In genomic region chr12:104279164-104279563, GRCh38 we compare ENCODE assay signal across 27 cellular contexts. TPM values are rescaled to one million over a fixed set of nuclear protein-coding genes. Genes with fewer than 3 reads are reported as not detected.
A peak's percentile ranks its signal among the peaks of the same experiment; 100 is the strongest.
DNase-seq lines count a peak whose midpoint lies in the region; FAIRE-seq and TF ChIP-seq lines count a peak whose summit lies in the region.
"Had no signal": no experiment of that assay in that cellular context is flagged by ENCODE, and none has a peak within 500 bp of the region (broad histone marks: within the 10 kb centered on the region; RNA-seq: fewer than 3 reads in every experiment).

No MANE protein-coding gene starts in this region.

- H3K36me3 Mint-ChIP-seq in T-helper 2 cell treated with Interferon-gamma antibody and Interleukin-4, amounts not matched to agents 5 μg/mL and 100 μg/mL, for 36 hours (ENCODE audit: low read depth): no peaks in the 10 kb centered on the region
- H3K36me3 Mint-ChIP-seq: activated naive CD8-positive, alpha-beta T cell; natural killer cell; stimulated activated memory B cell treated with anti-CD40 and anti-IgM and Interleukin-4, amounts not matched to agents 10 μg/mL and 1 μg/mL and 100 μg/mL, for 72 hours had no signal

- H3K4me3 Mint-ChIP-seq in T-helper 2 cell treated with Interferon-gamma antibody and Interleukin-4, amounts not matched to agents 5 μg/mL and 100 μg/mL, for 36 hours: no peak overlapping the region
- H3K4me3 Mint-ChIP-seq: activated CD4-positive, alpha-beta T cell treated with anti-CD3 and anti-CD28 coated beads, Interleukin-2, amount 10 ng/mL, durations not matched to agents 7 days and 5 days; activated CD8-positive, alpha-beta memory T cell treated with anti-CD3 and anti-CD28 coated beads, Interleukin-2, amount 10 ng/mL, durations not matched to agents 7 days and 5 days; activated naive CD8-positive, alpha-beta T cell; natural killer cell; stimulated activated memory B cell treated with anti-CD40 and anti-IgM and Interleukin-4, amounts not matched to agents 10 μg/mL and 1 μg/mL and 100 μg/mL, for 72 hours; T-helper 1 cell treated with Interleukin-12 subunit alpha and Interleukin-12 subunit beta and Interleukin-4 antibody, amounts not matched to agents 30 μg/mL and 1 μg/mL, for 36 hours had no signal

- no peaks in the 10 kb centered on the region; the same call in 1 of the 2 replicates for H3K36me3 ChIP-seq in MG63
- no peaks in the 10 kb centered on the region for H3K36me3 ChIP-seq in adipocyte (ENCODE audit: control insufficient read depth, insufficient read depth, low read length, severe bottlenecking)
- no peaks in the 10 kb centered on the region for H3K36me3 ChIP-seq in keratinocyte (ENCODE audit: control insufficient read depth in 2 of 2, extremely low read depth in 1 of 2, insufficient read depth in 2 of 2, low read length in 2 of 2)
- H3K36me3 ChIP-seq: BLaER1, gastrocnemius medialis, spleen had no signal

- dilution Hi-C loops in keratinocyte (cut with MboI; ENCODE audit: extremely low pct_ligation_motif_present, low sequenced_read_pairs): no loop called here

- peaks cover 41% of the 10 kb centered on the region for H3K4me1 ChIP-seq in adipocyte (ENCODE audit: control insufficient read depth, insufficient read depth, low read length)
- H3K4me1 ChIP-seq in keratinocyte (ENCODE audit: control insufficient read depth, extremely low read depth, insufficient read depth, low read length): peaks cover 46% of the 10 kb centered on the region
- H3K4me1 ChIP-seq: gastrocnemius medialis had no signal

- no peaks in the 10 kb centered on the region for H3K9me3 Mint-ChIP-seq in T-helper 2 cell treated with Interferon-gamma antibody and Interleukin-4, amounts not matched to agents 5 μg/mL and 100 μg/mL, for 36 hours
- H3K9me3 Mint-ChIP-seq: activated CD4-positive, alpha-beta T cell treated with anti-CD3 and anti-CD28 coated beads, Interleukin-2, amount 10 ng/mL, durations not matched to agents 7 days and 5 days; activated T-helper 2 cell treated with anti-CD3 and anti-CD28 coated beads, Interferon-gamma antibody, Interleukin-2, Interleukin-4, amounts not matched to agents 10 μg/mL and 5 μg/mL and 100 μg/mL, durations not matched to agents 14 hours and 24 hours and 36 hours; IgD-negative memory B cell; natural killer cell; stimulated activated memory B cell treated with anti-CD40 and anti-IgM and Interleukin-4, amounts not matched to agents 10 μg/mL and 1 μg/mL and 100 μg/mL, for 72 hours; T-helper 1 cell treated with Interleukin-12 subunit alpha and Interleukin-12 subunit beta and Interleukin-4 antibody, amounts not matched to agents 30 μg/mL and 1 μg/mL, for 36 hours had no signal

- no peaks in the 10 kb centered on the region for H4K20me1 ChIP-seq in keratinocyte (ENCODE audit: control insufficient read depth, extremely low read depth, insufficient read depth, low read length)
- H4K20me1 ChIP-seq: BLaER1 had no signal

- H3K27me3 Mint-ChIP-seq in T-helper 2 cell treated with Interferon-gamma antibody and Interleukin-4, amounts not matched to agents 5 μg/mL and 100 μg/mL, for 36 hours (ENCODE audit: low read depth): no peaks in the 10 kb centered on the region
- H3K27me3 Mint-ChIP-seq: activated naive CD8-positive, alpha-beta T cell; IgD-negative memory B cell had no signal

- no peak for FAIRE-seq in keratinocyte (lab: Jason Lieb, UNC)
- FAIRE-seq: GM12878 had no signal

- no peak overlapping the region for H3K27ac ChIP-seq in keratinocyte (ENCODE audit: control insufficient read depth, insufficient read depth, low read length)
- H3K27ac ChIP-seq: BLaER1, gastrocnemius medialis, spleen had no signal

- H3K4me3 ChIP-seq in MG63: peak overlapping the region; percentile 21
- H3K4me3 ChIP-seq in adipocyte (ENCODE audit: low read length): peak overlapping the region; percentile 57
- H3K4me3 ChIP-seq in keratinocyte (ENCODE audit: control insufficient read depth in 2 of 3, extremely low read depth in 1 of 3, insufficient read depth in 2 of 3, low read depth in 1 of 3, low read length in 3 of 3): no peak overlapping the region
- H3K4me3 ChIP-seq: BLaER1, gastrocnemius medialis, GM12878, spleen had no signal

- TF ChIP-seq CTCF in keratinocyte (optimal IDR thresholded peaks at IDR 0.05 in 1 of 3, IDR thresholded peaks at IDR 0.05 in 1 of 3, conservative IDR thresholded peaks at IDR 0.05 in 1 of 3; ENCODE audit: extremely low read depth in 1 of 3, insufficient read depth in 2 of 3, low read length in 3 of 3): no peak

- H3K27ac Mint-ChIP-seq in T-helper 2 cell treated with Interferon-gamma antibody and Interleukin-4, amounts not matched to agents 5 μg/mL and 100 μg/mL, for 36 hours: no peak overlapping the region
- H3K27ac Mint-ChIP-seq: activated CD4-positive, alpha-beta T cell treated with anti-CD3 and anti-CD28 coated beads, Interleukin-2, amount 10 ng/mL, durations not matched to agents 7 days and 5 days; activated CD8-positive, alpha-beta memory T cell treated with anti-CD3 and anti-CD28 coated beads, Interleukin-2, amount 10 ng/mL, durations not matched to agents 7 days and 5 days; activated naive CD8-positive, alpha-beta T cell; activated T-helper 2 cell treated with anti-CD3 and anti-CD28 coated beads, Interferon-gamma antibody, Interleukin-2, Interleukin-4, amounts not matched to agents 10 μg/mL and 5 μg/mL and 100 μg/mL, durations not matched to agents 14 hours and 24 hours and 36 hours; IgD-negative memory B cell; natural killer cell; stimulated activated memory B cell treated with anti-CD40 and anti-IgM and Interleukin-4, amounts not matched to agents 10 μg/mL and 1 μg/mL and 100 μg/mL, for 72 hours; T-helper 1 cell treated with Interleukin-12 subunit alpha and Interleukin-12 subunit beta and Interleukin-4 antibody, amounts not matched to agents 30 μg/mL and 1 μg/mL, for 36 hours had no signal

- peak overlapping the region; percentile 17 for H3K4me2 ChIP-seq in keratinocyte (ENCODE audit: control insufficient read depth, extremely low read depth, insufficient read depth, low read depth, low read length)
- H3K4me2 ChIP-seq: BLaER1 had no signal

- peak; percentile 37 for DNase-seq in NCI-H146 (lab: John Stamatoyannopoulos, UW)
- DNase-seq in NCI-H146 treated with DMSO at 0.1 percent for 48 hours (lab: John Stamatoyannopoulos, UW; ENCODE audit: unreplicated experiment): no peak
- DNase-seq in MG63: no peak
- peak; percentile 28 for DNase-seq in adipocyte (ENCODE audit: low read depth)
- no peak for DNase-seq in keratinocyte (ENCODE audit: low read depth, low spot score)
- DNase-seq in T-helper 2 cell treated with Interferon-gamma antibody and Interleukin-4, amounts not matched to agents 5 μg/mL and 100 μg/mL, for 36 hours (ENCODE audit: low spot score): no peak
- no peak for DNase-seq in activated CD4-positive, CD25-positive, alpha-beta regulatory T cell (lab: John Stamatoyannopoulos, UW)
- DNase-seq in stimulated activated CD4-positive, alpha-beta T cell treated with anti-CD3 and anti-CD28 coated beads, Interleukin-2, amount 100 ng/mL, for 24 hours: no peak
- DNase-seq: 8988T; activated CD4-positive, alpha-beta T cell treated with anti-CD3 and anti-CD28 coated beads, Interleukin-2, amount 10 ng/mL, durations not matched to agents 7 days and 5 days; activated CD8-positive, alpha-beta memory T cell treated with anti-CD3 and anti-CD28 coated beads, Interleukin-2, amount 10 ng/mL, durations not matched to agents 7 days and 5 days; gastrocnemius medialis; HCEC 1CT; hypothalamus; left ventricle myocardium superior; natural killer cell; NCI-H2107; NCI-H510A; spleen; stimulated activated CD4-positive, alpha-beta T cell treated with anti-CD3 and anti-CD28 coated beads, Interleukin-4, amount 100 ng/mL, for 1 hour had no signal

- no peaks in the 10 kb centered on the region for H3K27me3 ChIP-seq in MG63
- no peaks in the 10 kb centered on the region for H3K27me3 ChIP-seq in adipocyte (replicated peaks; ENCODE audit: control insufficient read depth, insufficient read depth, low read length)
- no peaks in the 10 kb centered on the region for H3K27me3 ChIP-seq in keratinocyte (ENCODE audit: control insufficient read depth, extremely low read depth, insufficient read depth, low read length)
- H3K27me3 ChIP-seq: BLaER1, gastrocnemius medialis, spleen had no signal

- no peaks in the 10 kb centered on the region for H3K79me2 ChIP-seq in keratinocyte (ENCODE audit: control insufficient read depth, insufficient read depth, low read length)

- H3K9ac ChIP-seq in adipocyte (ENCODE audit: low read length) (peak overlapping the region; percentile 73), keratinocyte (ENCODE audit: control insufficient read depth, extremely low read depth, insufficient read depth, low read length) (no peak overlapping the region)
- H3K9ac ChIP-seq: BLaER1 had no signal

- H2AFZ ChIP-seq in keratinocyte (ENCODE audit: control insufficient read depth, low read length): peak overlapping the region; percentile 10

- H3K9me3 ChIP-seq in MG63 (no peaks in the 10 kb centered on the region), adipocyte (ENCODE audit: control insufficient read depth, low read length) (no peaks in the 10 kb centered on the region), keratinocyte (ENCODE audit: control insufficient read depth, low read depth, low read length) (no peaks in the 10 kb centered on the region)
- H3K9me3 ChIP-seq: BLaER1, gastrocnemius medialis, spleen had no signal

- peaks cover 9% of the 10 kb centered on the region for H3K4me1 Mint-ChIP-seq in T-helper 2 cell treated with Interferon-gamma antibody and Interleukin-4, amounts not matched to agents 5 μg/mL and 100 μg/mL, for 36 hours (ENCODE audit: low read depth)

- H3K9me1 ChIP-seq in keratinocyte (ENCODE audit: control insufficient read depth, extremely low read depth, insufficient read depth, low read length): no peaks in the 10 kb centered on the region

RNA-seq across cellular contexts. Expression of gene EID3, which starts 24.4 kb away (rescaled TPM):
- 6.0 and 6.8 TPM in 2 replicates for total RNA-seq in MG63 (2014; rRNA removed; shearing (Covaris generic); ENCODE audit: low replicate concordance)
- polyA plus RNA-seq in keratinocyte: 0.75 to 1.8 TPM (median 1.2 TPM) in 3 replicates
- polyA plus RNA-seq in keratinocyte (2011; ENCODE audit: low read depth): 2.0 TPM
- polyA plus RNA-seq in keratinocyte (2011; cell fraction: cytosol; rRNA removed): 0.53 and 0.94 TPM in 2 replicates
- 1.8 and 3.5 TPM in 2 replicates for polyA plus RNA-seq in keratinocyte (2011; cell fraction: nucleus; rRNA removed)
- 0.63 and 1.3 TPM in 2 replicates for polyA plus RNA-seq in keratinocyte (2012; ENCODE audit: low replicate concordance)
- polyA minus RNA-seq in keratinocyte: 0.96 to 8.4 TPM (median 1.5 TPM) in 3 replicates
- not detected for polyA minus RNA-seq in keratinocyte (2011; cell fraction: cytosol; rRNA and poly(A)+ RNA removed)
- 5.7 and 11.3 TPM in 2 replicates for polyA minus RNA-seq in keratinocyte (2011; cell fraction: nucleus; rRNA and poly(A)+ RNA removed)

Comparison
In these comparisons a context has a peak if more than half of its experiments do, and no peak if none do; other contexts are left out.
1. DNase-seq: peak in NCI-H146 (single experiment) and adipocyte (single experiment); none in NCI-H146 treated with DMSO at 0.1 percent for 48 hours (single experiment), MG63 (single experiment), keratinocyte (single experiment), T-helper 2 cell treated with Interferon-gamma antibody and Interleukin-4, amounts not matched to agents 5 μg/mL and 100 μg/mL, for 36 hours (single experiment), activated CD4-positive, CD25-positive, alpha-beta regulatory T cell (0 of 4) and stimulated activated CD4-positive, alpha-beta T cell treated with anti-CD3 and anti-CD28 coated beads, Interleukin-2, amount 100 ng/mL, for 24 hours (0 of 2).
2. H3K4me3 ChIP-seq: peak in MG63 (single experiment) and adipocyte (single experiment); none in keratinocyte (0 of 3).